In genomic region chr7:103148131-103148993, GRCh38 we compare ENCODE assay signal across 8 cellular contexts. TPM values are rescaled to one million over a fixed set of nuclear protein-coding genes. Genes with fewer than 3 reads are reported as not detected.
A peak's percentile ranks its signal among the peaks of the same experiment; 100 is the strongest.
DNase-seq lines count a peak whose midpoint lies in the region; ATAC-seq and TF ChIP-seq lines count a peak whose summit lies in the region.

No MANE protein-coding gene starts in this region.

- H3K27me3 ChIP-seq in BJ (ENCODE audit: control insufficient read depth, insufficient read depth, low read length) (no peaks in the 10 kb centered on the region), layer of hippocampus (ENCODE audit: control insufficient read depth, insufficient read depth, low read length) (no peaks in the 10 kb centered on the region), tibial nerve (no peaks in the 10 kb centered on the region)

- 1% methylated on average over 13 of the region's 13 CpGs for WGBS in adipose tissue, 3 donors
- WGBS in tibial nerve, 2 donors: 1% methylated on average over 13 of the region's 13 CpGs

- no peaks in the 10 kb centered on the region for H3K36me3 ChIP-seq in BJ (ENCODE audit: control insufficient read depth, insufficient read depth, low read length)
- H3K36me3 ChIP-seq in tibial nerve: no peaks in the 10 kb centered on the region

- ATAC-seq in HG03039 (IDR thresholded peaks at IDR 0.05; ENCODE audit: unreplicated experiment): peak; percentile 2
- ATAC-seq in GM19397 (IDR thresholded peaks at IDR 0.05; ENCODE audit: unreplicated experiment): no peak

- H3K4me3 ChIP-seq in BJ (ENCODE audit: low read depth, low read length): peak overlapping the region; percentile 39
- peak overlapping the region; percentile 40 to 91 (median 78) for H3K4me3 ChIP-seq in tibial nerve

- TF ChIP-seq EP300 in tibial nerve (IDR thresholded peaks at IDR 0.05): no peak

- peaks cover 0 to 22% (median 9%) of the 10 kb centered on the region in 4 donors for H3K4me1 ChIP-seq in tibial nerve

- CTCF ChIA-PET in BJ (lab: Yijun Ruan, JAX): no interaction called here

- H3K9me3 ChIP-seq in tibial nerve: no peaks in the 10 kb centered on the region

- peak overlapping the region; percentile 57 for H3K27ac ChIP-seq in adipose tissue (ENCODE audit: low read depth, low read length)
- peak overlapping the region; percentile 99 for H3K27ac ChIP-seq in layer of hippocampus (ENCODE audit: low read depth, low read length)
- H3K27ac ChIP-seq in tibial nerve: peak overlapping the region; percentile 94 to 98 (median 98)

- no peak for TF ChIP-seq POLR2A in tibial nerve (IDR thresholded peaks at IDR 0.05)

- POLR2A ChIA-PET in BJ (lab: Charles Lee): no interaction called here

- DNase-seq in BJ (ENCODE audit: low read depth) (no peak), tibial nerve (ENCODE audit: low spot score in 2 of 2) (no peak), inferior parietal cortex (ENCODE audit: extremely low spot score) (no peak)
- DNase-seq in activated CD4-positive, alpha-beta T cell treated with anti-CD3 and anti-CD28 coated beads for 4 hours: no peak

- no peak for TF ChIP-seq CTCF in BJ (IDR thresholded peaks at IDR 0.05; ENCODE audit: insufficient read depth, low read depth, low read length)
- no peak for TF ChIP-seq CTCF in tibial nerve (IDR thresholded peaks at IDR 0.05)

RNA-seq across cellular contexts. Expression of gene NAPEPLD, which starts 0.5 kb away (rescaled TPM):
- polyA plus RNA-seq in BJ (2011; rRNA removed): 2.9 and 4.9 TPM in 2 replicates
- polyA minus RNA-seq in BJ (2011; rRNA and poly(A)+ RNA removed): 2.4 and 3.9 TPM in 2 replicates
- polyA plus RNA-seq in adipose tissue: 1 to 10 TPM; 2.2 to 5.1 (median 2.6) TPM
- total RNA-seq in tibial nerve: 10 to 100 TPM; 10.2 to 22.8 (median 15.4) TPM
